In genomic region chr2:20524412-20525040, GRCh38 we compare ENCODE assay signal across 1 cellular context.
TF ChIP-seq lines count a peak whose summit lies in the region.

No MANE protein-coding gene starts in this region.

TF ChIP-seq in K562, 482 proteins besides CTCF, POLR2A, EP300 and RAD21 (continued from another document and continues in another):
- TF ChIP-seq ZBTB40 (IDR thresholded peaks at IDR 0.05): peak; percentile 64; the same call in 1 of the 2 replicates
- TF ChIP-seq ZBTB40 (CRISPR knock-in tag; IDR thresholded peaks at IDR 0.05): no peak
- no peak for TF ChIP-seq MITF (IDR thresholded peaks at IDR 0.05)
- no peak for TF ChIP-seq ZFP36 (IDR thresholded peaks at IDR 0.05; ENCODE audit: low read depth, low read length, partially characterized antibody)
- TF ChIP-seq CREB3 (tag; conservative IDR thresholded peaks at IDR 0.05; ENCODE audit: low read depth): no peak
- no peak for TF ChIP-seq MYC (IDR thresholded peaks at IDR 0.05; ENCODE audit: low read depth, low read length)
- no peak for TF ChIP-seq MYC (CRISPR knock-in tag; IDR thresholded peaks at IDR 0.05; ENCODE audit: borderline replicate concordance, low read depth)
- no peak for TF ChIP-seq NFRKB (IDR thresholded peaks at IDR 0.05; ENCODE audit: low read depth)
- TF ChIP-seq TCFL5 (CRISPR knock-in tag; conservative IDR thresholded peaks at IDR 0.05): no peak
- no peak for TF ChIP-seq MEIS2 (IDR thresholded peaks at IDR 0.05; ENCODE audit: partially characterized antibody)
- no peak for TF ChIP-seq KDM2B (CRISPR knock-in tag; IDR thresholded peaks at IDR 0.05)
- no peak for TF ChIP-seq CAMTA2 (CRISPR knock-in tag; conservative IDR thresholded peaks at IDR 0.05)
- peak; percentile 44; the same call in 1 of the 2 replicates for TF ChIP-seq GTF2E2 (tag; IDR thresholded peaks at IDR 0.05)
- peak; percentile 57 to 95; a peak in 3 of 4 replicates for TF ChIP-seq UBTF (IDR thresholded peaks at IDR 0.05; ENCODE audit: borderline replicate concordance in 1 of 2, low read depth in 2 of 2, low read length in 2 of 2)
- TF ChIP-seq CREBBP (IDR thresholded peaks at IDR 0.05; ENCODE audit: low read depth, low read length): no peak
- TF ChIP-seq ZBTB12 (CRISPR knock-in tag; IDR thresholded peaks at IDR 0.05): no peak
- no peak for TF ChIP-seq HNRNPH1 (optimal IDR thresholded peaks at IDR 0.05; ENCODE audit: low read depth, low read length)
- TF ChIP-seq TOE1 (IDR thresholded peaks at IDR 0.05; ENCODE audit: borderline replicate concordance): no peak
- TF ChIP-seq TOE1 (CRISPR knock-in tag; IDR thresholded peaks at IDR 0.05; ENCODE audit: borderline replicate concordance, low read depth): no peak
- TF ChIP-seq MCM2 (IDR thresholded peaks at IDR 0.05; ENCODE audit: low read depth): no peak
- no peak for TF ChIP-seq ZMIZ1 (IDR thresholded peaks at IDR 0.05; ENCODE audit: low read depth in 2 of 2, low read length in 2 of 2)
- TF ChIP-seq ARID4B (CRISPR knock-in tag; IDR thresholded peaks at IDR 0.05): no peak
- no peak for TF ChIP-seq MEF2A (IDR thresholded peaks at IDR 0.05; ENCODE audit: control insufficient read depth, low read depth, low read length)
- TF ChIP-seq TAF9B (IDR thresholded peaks at IDR 0.05; ENCODE audit: partially characterized antibody): no peak
- TF ChIP-seq RBM25 (IDR thresholded peaks at IDR 0.05; ENCODE audit: low read depth, low read length, severe bottlenecking): no peak
- no peak for TF ChIP-seq KLF6 (CRISPR knock-in tag; IDR thresholded peaks at IDR 0.05; ENCODE audit: borderline replicate concordance)
- no peak for TF ChIP-seq HNRNPK (IDR thresholded peaks at IDR 0.05; ENCODE audit: low read depth, low read length, poor library complexity, severe bottlenecking)
